In the genomic region with DNA sequence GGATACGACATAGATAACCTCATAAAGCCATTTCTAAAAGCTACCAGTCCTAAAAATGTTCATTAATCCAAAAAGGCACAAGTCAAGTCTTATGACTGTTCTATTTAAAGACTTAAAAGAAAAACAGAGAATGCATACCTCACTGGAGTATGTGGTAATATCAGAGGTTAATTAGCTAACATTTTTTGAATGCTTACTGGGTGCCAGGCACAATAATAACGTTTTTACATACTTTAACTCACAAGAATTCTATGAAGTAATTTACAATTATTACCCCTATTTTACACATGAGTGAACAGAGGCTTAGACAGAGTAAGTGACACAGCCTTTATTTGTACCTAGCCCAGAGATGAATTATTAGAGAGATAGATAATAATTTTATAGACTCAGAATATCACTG, we compare ENCODE assay signal across 20 cellular contexts.
A peak's percentile ranks its signal among the peaks of the same experiment; 100 is the strongest.
DNase-seq lines count a peak whose midpoint lies in the region; ATAC-seq and TF ChIP-seq lines count a peak whose summit lies in the region.
"Had no signal": no experiment of that assay in that cellular context is flagged by ENCODE, and none has a peak within 500 bp of the region (broad histone marks: within the 10 kb centered on the region; RNA-seq: fewer than 3 reads in every experiment).

No MANE protein-coding gene starts in this region.

- no peak for TF ChIP-seq CTCF in fibroblast of villous mesenchyme (IDR thresholded peaks at IDR 0.05; ENCODE audit: insufficient read depth, low read depth, low read length)
- TF ChIP-seq CTCF in smooth muscle cell (IDR thresholded peaks at IDR 0.05; ENCODE audit: borderline replicate concordance, insufficient read depth, poor library complexity, severe bottlenecking), result no peak
- no peak for TF ChIP-seq CTCF in tibial nerve (IDR thresholded peaks at IDR 0.05)

- no peak for TF ChIP-seq POLR2A in tibial nerve (IDR thresholded peaks at IDR 0.05)

- H3K27ac ChIP-seq in smooth muscle cell (ENCODE audit: low read depth) (peak overlapping the region; percentile 28), tibial nerve (no peak overlapping the region)
- H3K27ac ChIP-seq: esophagus squamous epithelium, prostate gland, SJCRH30 had no signal

- peak; percentile 48 for ATAC-seq in SK-N-SH treated with all-trans-retinoic acid at 6 μM for 48 hours
- ATAC-seq: GM23338; left lobe of liver; stimulated activated naive B cell treated with anti-CD40 and anti-IgM and Interleukin-4, amounts not matched to agents 10 μg/mL and 1 μg/mL and 100 μg/mL, for 72 hours had no signal

- H2AFZ ChIP-seq in smooth muscle cell (ENCODE audit: low read depth), result no peak overlapping the region
- H2AFZ ChIP-seq: GM23338 had no signal

- H3K36me3 ChIP-seq in smooth muscle cell (ENCODE audit: low read depth), result peaks cover 7% of the 10 kb centered on the region
- H3K36me3 ChIP-seq in tibial nerve, result peaks cover 0 to 12% (median 0%) of the 10 kb centered on the region in 3 donors
- H3K36me3 ChIP-seq: prostate gland had no signal

- H3K9ac ChIP-seq in smooth muscle cell (ENCODE audit: low read depth), result no peak overlapping the region

- H3K4me1 ChIP-seq in smooth muscle cell (ENCODE audit: low read depth) (peaks cover 3% of the 10 kb centered on the region), tibial nerve (peaks cover 0 to 9% (median 2%) of the 10 kb centered on the region in 4 donors)
- H3K4me1 ChIP-seq: esophagus squamous epithelium, prostate gland had no signal

- no peaks in the 10 kb centered on the region for H4K20me1 ChIP-seq in smooth muscle cell (ENCODE audit: low read depth)

- DNase-seq in NCI-H1105 treated with DMSO at 0.1 percent for 48 hours (lab: John Stamatoyannopoulos, UW) (peak; percentile 21), NCI-H1105 (lab: John Stamatoyannopoulos, UW) (no peak), fibroblast of villous mesenchyme (ENCODE audit: low read depth) (peak; percentile 69), smooth muscle cell (lab: John Stamatoyannopoulos, UW; ENCODE audit: unreplicated experiment) (no peak), T-helper 2 cell (no peak), tibial nerve (ENCODE audit: low spot score in 2 of 2) (no peak)
- no peak for DNase-seq in effector CD8-positive, alpha-beta T cell (lab: John Stamatoyannopoulos, UW)
- DNase-seq: 8988T; activated naive CD4-positive, alpha-beta T cell treated with anti-CD3 and anti-CD28 coated beads for 36 hours; CD4-positive, alpha-beta T cell; esophagus squamous epithelium; naive B cell; stimulated activated CD4-positive, alpha-beta T cell treated with anti-CD3 and anti-CD28 coated beads, Interleukin-12 subunit alpha, Interleukin-12 subunit beta, amount 100 ng/mL, for 4 hours; stimulated activated naive B cell treated with anti-CD40 and anti-IgM and Interleukin-4, amounts not matched to agents 10 μg/mL and 1 μg/mL and 100 μg/mL, for 72 hours; T-helper 9 cell had no signal

- H3F3A ChIP-seq in smooth muscle cell (ENCODE audit: low read depth), result no peaks in the 10 kb centered on the region

- no peaks in the 10 kb centered on the region for H3K79me2 ChIP-seq in smooth muscle cell (ENCODE audit: low read depth)

- no peaks in the 10 kb centered on the region for H3K9me3 ChIP-seq in smooth muscle cell (replicated peaks; ENCODE audit: low read depth)
- no peaks in the 10 kb centered on the region for H3K9me3 ChIP-seq in tibial nerve
- H3K9me3 ChIP-seq: esophagus squamous epithelium, prostate gland, SJCRH30 had no signal

- H3K4me3 ChIP-seq in fibroblast of villous mesenchyme (ENCODE audit: low read depth, low read length), result no peak overlapping the region
- H3K4me3 ChIP-seq in smooth muscle cell, result no peak overlapping the region
- no peak overlapping the region for H3K4me3 ChIP-seq in tibial nerve
- H3K4me3 ChIP-seq: esophagus squamous epithelium, GM23338, prostate gland, SJCRH30 had no signal

- no peaks in the 10 kb centered on the region for H3K27me3 ChIP-seq in smooth muscle cell (ENCODE audit: low read depth)
- H3K27me3 ChIP-seq in tibial nerve, result no peaks in the 10 kb centered on the region
- H3K27me3 ChIP-seq: esophagus squamous epithelium, SJCRH30 had no signal

- H3K4me2 ChIP-seq in smooth muscle cell, result peak overlapping the region; percentile 49
- H3K4me2 ChIP-seq: GM23338 had no signal

- TF ChIP-seq EP300 in tibial nerve (IDR thresholded peaks at IDR 0.05), result no peak

- 45% methylated on average over 2 of the region's 2 CpGs for WGBS in smooth muscle cell (ENCODE audit: low lambda C conversion rate)
- WGBS in tibial nerve, 2 donors, result 26 to 30% methylated on average over 2 of the region's 2 CpGs

TF ChIP-seq in SK-N-SH treated with all-trans-retinoic acid at 6 μM for 48 hours, 23 proteins besides CTCF, POLR2A, EP300 and RAD21:
- no peak for TF ChIP-seq RARB (CRISPR knock-in tag; IDR thresholded peaks at IDR 0.05)
- TF ChIP-seq ARNTL (CRISPR knock-in tag; IDR thresholded peaks at IDR 0.05; ENCODE audit: borderline replicate concordance, low read depth), result no peak
- TF ChIP-seq, protein P1, sequence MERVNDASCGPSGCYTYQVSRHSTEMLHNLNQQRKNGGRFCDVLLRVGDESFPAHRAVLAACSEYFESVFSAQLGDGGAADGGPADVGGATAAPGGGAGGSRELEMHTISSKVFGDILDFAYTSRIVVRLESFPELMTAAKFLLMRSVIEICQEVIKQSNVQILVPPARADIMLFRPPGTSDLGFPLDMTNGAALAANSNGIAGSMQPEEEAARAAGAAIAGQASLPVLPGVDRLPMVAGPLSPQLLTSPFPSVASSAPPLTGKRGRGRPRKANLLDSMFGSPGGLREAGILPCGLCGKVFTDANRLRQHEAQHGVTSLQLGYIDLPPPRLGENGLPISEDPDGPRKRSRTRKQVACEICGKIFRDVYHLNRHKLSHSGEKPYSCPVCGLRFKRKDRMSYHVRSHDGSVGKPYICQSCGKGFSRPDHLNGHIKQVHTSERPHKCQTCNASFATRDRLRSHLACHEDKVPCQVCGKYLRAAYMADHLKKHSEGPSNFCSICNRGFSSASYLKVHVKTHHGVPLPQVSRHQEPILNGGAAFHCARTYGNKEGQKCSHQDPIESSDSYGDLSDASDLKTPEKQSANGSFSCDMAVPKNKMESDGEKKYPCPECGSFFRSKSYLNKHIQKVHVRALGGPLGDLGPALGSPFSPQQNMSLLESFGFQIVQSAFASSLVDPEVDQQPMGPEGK (CRISPR knock-in tag; IDR thresholded peaks at IDR 0.05; ENCODE audit: borderline replicate concordance), result no peak
- TF ChIP-seq ZC3H10 (CRISPR knock-in tag; IDR thresholded peaks at IDR 0.05), result no peak
- TF ChIP-seq SNAI2 (CRISPR knock-in tag; IDR thresholded peaks at IDR 0.05), result no peak
- no peak for TF ChIP-seq CSDC2 (CRISPR knock-in tag; IDR thresholded peaks at IDR 0.05)
- TF ChIP-seq BACH2 (CRISPR knock-in tag; IDR thresholded peaks at IDR 0.05; ENCODE audit: borderline replicate concordance), result no peak
- no peak for TF ChIP-seq ZNF565 (CRISPR knock-in tag; conservative IDR thresholded peaks at IDR 0.05; ENCODE audit: low read depth)
- no peak for TF ChIP-seq TCF4 (CRISPR knock-in tag; IDR thresholded peaks at IDR 0.05; ENCODE audit: borderline replicate concordance)
- TF ChIP-seq GLIS3 (CRISPR knock-in tag; IDR thresholded peaks at IDR 0.05), result no peak
- TF ChIP-seq ISL1 (CRISPR knock-in tag; IDR thresholded peaks at IDR 0.05), result no peak
- TF ChIP-seq, protein P2, sequence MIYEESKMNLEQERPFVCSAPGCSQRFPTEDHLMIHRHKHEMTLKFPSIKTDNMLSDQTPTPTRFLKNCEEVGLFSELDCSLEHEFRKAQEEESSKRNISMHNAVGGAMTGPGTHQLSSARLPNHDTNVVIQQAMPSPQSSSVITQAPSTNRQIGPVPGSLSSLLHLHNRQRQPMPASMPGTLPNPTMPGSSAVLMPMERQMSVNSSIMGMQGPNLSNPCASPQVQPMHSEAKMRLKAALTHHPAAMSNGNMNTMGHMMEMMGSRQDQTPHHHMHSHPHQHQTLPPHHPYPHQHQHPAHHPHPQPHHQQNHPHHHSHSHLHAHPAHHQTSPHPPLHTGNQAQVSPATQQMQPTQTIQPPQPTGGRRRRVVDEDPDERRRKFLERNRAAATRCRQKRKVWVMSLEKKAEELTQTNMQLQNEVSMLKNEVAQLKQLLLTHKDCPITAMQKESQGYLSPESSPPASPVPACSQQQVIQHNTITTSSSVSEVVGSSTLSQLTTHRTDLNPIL (CRISPR knock-in tag; IDR thresholded peaks at IDR 0.05; ENCODE audit: low read depth), result no peak

Comparison
In these comparisons a context has a peak if more than half of its experiments do, and no peak if none do; other contexts are left out.
1. DNase-seq: peak in NCI-H1105 treated with DMSO at 0.1 percent for 48 hours (single experiment) and fibroblast of villous mesenchyme (single experiment); none in NCI-H1105 (single experiment), smooth muscle cell (single experiment), T-helper 2 cell (0 of 5), effector CD8-positive, alpha-beta T cell (single experiment) and tibial nerve (0 of 2).